ENCODE assay signal across 12 cellular contexts in the genomic region with DNA sequence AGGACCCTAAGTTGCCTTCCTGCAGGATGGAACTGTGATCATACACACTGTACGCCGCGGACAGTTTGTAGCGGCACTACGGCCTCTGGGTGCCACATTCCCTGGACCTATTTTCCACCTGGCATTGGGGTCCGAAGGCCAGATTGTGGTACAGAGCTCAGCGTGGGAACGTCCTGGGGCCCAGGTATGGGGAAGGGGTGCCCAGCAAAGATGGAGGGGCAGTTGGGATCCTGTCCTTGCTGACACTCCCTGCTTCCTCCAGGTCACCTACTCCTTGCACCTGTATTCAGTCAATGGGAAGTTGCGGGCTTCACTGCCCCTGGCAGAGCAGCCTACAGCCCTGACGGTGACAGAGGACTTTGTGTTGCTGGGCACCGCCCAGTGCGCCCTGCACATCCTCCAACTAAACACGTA. TPM values are rescaled to one million over a fixed set of nuclear protein-coding genes. Genes with fewer than 3 reads are reported as not detected.
DNase-seq lines count a peak whose midpoint lies in the region; ATAC-seq, FAIRE-seq and TF ChIP-seq lines count a peak whose summit lies in the region.
"Had no signal": no experiment of that assay in that cellular context is flagged by ENCODE, and none has a peak within 500 bp of the region (broad histone marks: within the 10 kb centered on the region; RNA-seq: fewer than 3 reads in every experiment).

No MANE protein-coding gene starts in this region.

- no peak for FAIRE-seq in kidney (lab: Jason Lieb, UNC)

- H3K27me3 ChIP-seq in WERI-Rb-1 (ENCODE audit: insufficient read depth, low read depth, severe bottlenecking) = no peaks in the 10 kb centered on the region
- H3K27me3 ChIP-seq: hepatocyte, uterus had no signal

- peak overlapping the region; percentile 32 for H3K4me3 Mint-ChIP-seq in activated naive CD8-positive, alpha-beta T cell treated with anti-CD3 and anti-CD28 coated beads, Interleukin-2, amount 10 ng/mL, durations not matched to agents 7 days and 5 days
- no peak overlapping the region for H3K4me3 Mint-ChIP-seq in activated naive CD8-positive, alpha-beta T cell treated with anti-CD3 and anti-CD28 coated beads for 36 hours
- peak overlapping the region; percentile 57 for H3K4me3 Mint-ChIP-seq in WTC11
- peak overlapping the region; percentile 66 for H3K4me3 Mint-ChIP-seq in type B pancreatic cell

- POLR2A ChIA-PET in activated naive CD8-positive, alpha-beta T cell treated with anti-CD3 and anti-CD28 coated beads, Interleukin-2, amount 10 ng/mL, durations not matched to agents 7 days and 5 days (lab: Charles Lee) = interaction anchor here (0.8 to 2.9 kb wide), 4 partner anchors 9 to 86 kb away, joined by 3 to 11 read pairs (median 6); a partner anchor contains a TSS
- POLR2A ChIA-PET in WTC11 (lab: Charles Lee) = interaction anchor here (1.2 kb wide), 1 partner anchor 156 kb away, joined by 3 read pairs; a partner anchor contains a TSS

- ATAC-seq in activated naive CD8-positive, alpha-beta T cell treated with anti-CD3 and anti-CD28 coated beads, Interleukin-2, amount 10 ng/mL, durations not matched to agents 7 days and 5 days (ENCODE audit: low read depth) = no peak
- ATAC-seq in WTC11 (no peak), GM18873 (IDR thresholded peaks at IDR 0.05; ENCODE audit: low FRiP score, unreplicated experiment) (no peak), GM19351 (IDR thresholded peaks at IDR 0.05; ENCODE audit: unreplicated experiment) (no peak)

- H3K4me1 ChIP-seq in kidney (ENCODE audit: control insufficient read depth in 1 of 2, insufficient read depth in 1 of 2, low read depth in 1 of 2, low read length in 2 of 2) = peaks cover 0 to 6% of the 10 kb centered on the region in 2 donors

- no peaks in the 10 kb centered on the region for H3K9me3 Mint-ChIP-seq in activated naive CD8-positive, alpha-beta T cell treated with anti-CD3 and anti-CD28 coated beads, Interleukin-2, amount 10 ng/mL, durations not matched to agents 7 days and 5 days
- no peaks in the 10 kb centered on the region for H3K9me3 Mint-ChIP-seq in activated naive CD8-positive, alpha-beta T cell treated with anti-CD3 and anti-CD28 coated beads for 36 hours
- H3K9me3 Mint-ChIP-seq in WTC11 (no peaks in the 10 kb centered on the region), type B pancreatic cell (no peaks in the 10 kb centered on the region)

- DNase-seq in activated naive CD8-positive, alpha-beta T cell treated with anti-CD3 and anti-CD28 coated beads, Interleukin-2, amount 10 ng/mL, durations not matched to agents 7 days and 5 days = no peak
- no peak for DNase-seq in activated naive CD8-positive, alpha-beta T cell treated with anti-CD3 and anti-CD28 coated beads for 36 hours
- DNase-seq in WTC11 (ENCODE audit: low spot score) (no peak), kidney (peak; percentile 61), type B pancreatic cell (ENCODE audit: extremely low spot score, unreplicated experiment) (no peak), WERI-Rb-1 (no peak)
- DNase-seq: NCI-H2227 treated with DMSO at 0.1 percent for 48 hours had no signal

- no peak for TF ChIP-seq CTCF in WTC11 (IDR thresholded peaks at IDR 0.05)
- TF ChIP-seq CTCF in kidney (IDR thresholded peaks at IDR 0.05; ENCODE audit: borderline replicate concordance, extremely low read depth, insufficient read depth) = no peak
- no peak for TF ChIP-seq CTCF in type B pancreatic cell (conservative IDR thresholded peaks at IDR 0.05)
- no peak for TF ChIP-seq CTCF in WERI-Rb-1 (IDR thresholded peaks at IDR 0.05; ENCODE audit: low read depth, low read length)

- no peak overlapping the region for H3K9ac ChIP-seq in kidney (ENCODE audit: low read length in 2 of 2)

- no peak overlapping the region for H3K27ac ChIP-seq in kidney (ENCODE audit: low read depth in 2 of 2, low read length in 2 of 2)
- H3K27ac ChIP-seq in WERI-Rb-1 = no peak overlapping the region

- peaks cover 17% of the 10 kb centered on the region for H3K4me1 Mint-ChIP-seq in activated naive CD8-positive, alpha-beta T cell treated with anti-CD3 and anti-CD28 coated beads, Interleukin-2, amount 10 ng/mL, durations not matched to agents 7 days and 5 days
- peaks cover 12% of the 10 kb centered on the region for H3K4me1 Mint-ChIP-seq in activated naive CD8-positive, alpha-beta T cell treated with anti-CD3 and anti-CD28 coated beads for 36 hours
- H3K4me1 Mint-ChIP-seq in WTC11 = peaks cover 8% of the 10 kb centered on the region
- peaks cover 4% of the 10 kb centered on the region for H3K4me1 Mint-ChIP-seq in type B pancreatic cell (ENCODE audit: unreplicated experiment)

- peaks cover 7% of the 10 kb centered on the region for H3K36me3 Mint-ChIP-seq in activated naive CD8-positive, alpha-beta T cell treated with anti-CD3 and anti-CD28 coated beads, Interleukin-2, amount 10 ng/mL, durations not matched to agents 7 days and 5 days
- H3K36me3 Mint-ChIP-seq in activated naive CD8-positive, alpha-beta T cell treated with anti-CD3 and anti-CD28 coated beads for 36 hours = peaks cover 15% of the 10 kb centered on the region
- H3K36me3 Mint-ChIP-seq in WTC11 (peaks cover 20% of the 10 kb centered on the region; the same call in 1 of the 2 replicates), type B pancreatic cell (no peaks in the 10 kb centered on the region)

- peaks cover 10 to 14% of the 10 kb centered on the region in 2 donors for H3K36me3 ChIP-seq in kidney (ENCODE audit: control insufficient read depth in 1 of 2, insufficient read depth in 2 of 2, low read length in 2 of 2)
- peaks cover 32% of the 10 kb centered on the region for H3K36me3 ChIP-seq in WERI-Rb-1
- H3K36me3 ChIP-seq: uterus had no signal

- intact Hi-C loops in kidney (cut with DNase I) = no loop called here

- CTCF ChIA-PET in WTC11 (lab: Charles Lee) = interaction anchor here (0.7 to 2.2 kb wide), 5 partner anchors 9 to 141 kb away, joined by 3 to 9 read pairs (median 3); no protein-coding TSS in a partner anchor

- no peaks in the 10 kb centered on the region for H3K9me3 ChIP-seq in kidney (ENCODE audit: control insufficient read depth in 1 of 2, low read length in 2 of 2)
- H3K9me3 ChIP-seq in WERI-Rb-1 (ENCODE audit: severe bottlenecking) = no peaks in the 10 kb centered on the region
- H3K9me3 ChIP-seq: psoas muscle, uterus had no signal

- H3K4me3 ChIP-seq in kidney (ENCODE audit: low read length in 2 of 2) = no peak overlapping the region
- no peak overlapping the region for H3K4me3 ChIP-seq in WERI-Rb-1 (ENCODE audit: low read depth, low read length)
- H3K4me3 ChIP-seq: hepatocyte had no signal

- no peak overlapping the region for H3K27ac Mint-ChIP-seq in activated naive CD8-positive, alpha-beta T cell treated with anti-CD3 and anti-CD28 coated beads, Interleukin-2, amount 10 ng/mL, durations not matched to agents 7 days and 5 days
- no peak overlapping the region for H3K27ac Mint-ChIP-seq in activated naive CD8-positive, alpha-beta T cell treated with anti-CD3 and anti-CD28 coated beads for 36 hours
- H3K27ac Mint-ChIP-seq in WTC11 (no peak overlapping the region), type B pancreatic cell (peak overlapping the region; percentile 72)

- no peaks in the 10 kb centered on the region for H3K27me3 Mint-ChIP-seq in activated naive CD8-positive, alpha-beta T cell treated with anti-CD3 and anti-CD28 coated beads, Interleukin-2, amount 10 ng/mL, durations not matched to agents 7 days and 5 days
- no peaks in the 10 kb centered on the region for H3K27me3 Mint-ChIP-seq in activated naive CD8-positive, alpha-beta T cell treated with anti-CD3 and anti-CD28 coated beads for 36 hours
- H3K27me3 Mint-ChIP-seq in WTC11 (ENCODE audit: low read depth) (no peaks in the 10 kb centered on the region), type B pancreatic cell (no peaks in the 10 kb centered on the region)

RNA-seq across cellular contexts. Expression of a gene that starts 28.8 kb away (rescaled TPM):
- total RNA-seq in activated naive CD8-positive, alpha-beta T cell treated with anti-CD3 and anti-CD28 coated beads, Interleukin-2, amount 10 ng/mL, durations not matched to agents 7 days and 5 days = 100 to 1,000 TPM; 165 to 178 TPM
- total RNA-seq in activated naive CD8-positive, alpha-beta T cell treated with anti-CD3 and anti-CD28 coated beads for 36 hours = 10 to 100 TPM; 63.1 to 67.4 TPM
- total RNA-seq in WTC11 (2021) = 64.0 to 80.0 TPM (median 64.3 TPM) in 3 replicates
- total RNA-seq in kidney = 82.8 TPM
- polyA plus RNA-seq in kidney (ENCODE audit: insufficient read depth, low read depth, low replicate concordance) = 25.7 TPM
- 115 and 241 TPM in 2 replicates for total RNA-seq in type B pancreatic cell (ENCODE audit: low replicate concordance)

RNA-seq across cellular contexts. Expression of a gene that starts 31.7 kb away (rescaled TPM):
- 10 to 100 TPM; 58.6 to 60.0 TPM for total RNA-seq in activated naive CD8-positive, alpha-beta T cell treated with anti-CD3 and anti-CD28 coated beads, Interleukin-2, amount 10 ng/mL, durations not matched to agents 7 days and 5 days
- total RNA-seq in activated naive CD8-positive, alpha-beta T cell treated with anti-CD3 and anti-CD28 coated beads for 36 hours = 10 to 100 TPM; 48.8 to 55.4 TPM
- total RNA-seq in WTC11 (2021) (50.3 to 59.1 TPM (median 55.9 TPM) in 3 replicates), kidney (59.7 TPM), type B pancreatic cell (ENCODE audit: low replicate concordance) (46.7 and 49.7 TPM in 2 replicates)
- polyA plus RNA-seq in kidney (ENCODE audit: insufficient read depth, low read depth, low replicate concordance) = 85.6 TPM
